In the genomic region with DNA sequence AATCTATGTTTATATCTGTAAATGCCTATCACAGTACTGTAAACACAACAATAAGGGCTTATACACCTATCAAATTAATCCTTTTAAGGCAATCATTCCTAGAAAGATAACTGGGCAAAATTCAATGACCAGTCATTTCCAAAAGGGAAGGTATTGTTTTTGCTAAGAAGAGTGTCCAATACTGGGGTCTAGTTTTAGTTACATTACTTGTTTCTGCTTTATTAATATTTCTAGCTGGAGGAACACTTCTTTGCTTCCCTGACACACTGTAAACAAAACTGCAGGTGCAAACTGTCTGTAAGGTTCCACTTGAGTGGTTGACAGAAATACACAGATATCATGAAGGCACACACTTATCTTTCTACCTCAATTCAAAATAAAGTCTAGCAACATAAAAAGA, we compare ENCODE assay signal across 11 cellular contexts.
DNase-seq lines count a peak whose midpoint lies in the region; ATAC-seq lines count a peak whose summit lies in the region.
"Had no signal": no experiment of that assay in that cellular context is flagged by ENCODE, and none has a peak within 500 bp of the region (broad histone marks: within the 10 kb centered on the region; RNA-seq: fewer than 3 reads in every experiment).

No MANE protein-coding gene starts in this region.

- ATAC-seq in GM18519 (IDR thresholded peaks at IDR 0.05; ENCODE audit: low FRiP score, unreplicated experiment): peak; percentile 47
- ATAC-seq in GM21526 (IDR thresholded peaks at IDR 0.05; ENCODE audit: low FRiP score, unreplicated experiment): peak; percentile 65
- peak; percentile 59 for ATAC-seq in HG03432 (IDR thresholded peaks at IDR 0.05; ENCODE audit: unreplicated experiment)
- ATAC-seq: left cardiac atrium had no signal

- DNase-seq in SHP77 treated with DMSO at 0.1 percent for 48 hours (lab: John Stamatoyannopoulos, UW) (peak; percentile 40), HPDE6-E6E7 (ENCODE audit: extremely low spot score) (no peak), GM19240 (ENCODE audit: insufficient read length, low spot score) (no peak), KBM-7 (no peak), NCI-H1436 treated with DMSO at 0.1 percent for 48 hours (lab: John Stamatoyannopoulos, UW) (no peak)
- DNase-seq: amniotic stem cell, erythroblast, left cardiac atrium had no signal

- in situ Hi-C loops in KBM-7 (cut with MboI; ENCODE audit: low pct_unique_long_range_greater_than_20kb, low sequenced_read_pairs): no loop called here
